20 cellular contexts compared by ENCODE assay signal in the genomic region with DNA sequence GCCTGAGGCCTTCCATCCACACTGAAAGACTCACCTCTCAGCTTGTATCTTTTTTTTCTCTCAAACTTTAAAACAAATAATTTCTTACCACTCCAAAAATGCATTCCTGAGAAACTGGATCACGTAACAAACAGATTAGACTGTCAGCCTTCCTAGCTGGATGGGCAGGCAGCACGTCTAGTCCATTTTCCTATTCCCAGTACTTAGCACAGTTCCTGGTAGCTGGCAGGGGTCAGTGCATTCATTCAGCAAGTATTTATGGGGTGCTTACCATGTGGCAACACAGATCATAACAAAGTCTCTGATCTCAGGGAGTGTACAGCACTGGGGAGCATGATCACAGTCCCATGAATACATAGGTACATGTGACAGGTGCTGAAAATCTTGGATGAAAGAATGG.
DNase-seq lines count a peak whose midpoint lies in the region; ATAC-seq and TF ChIP-seq lines count a peak whose summit lies in the region.
"Had no signal": no experiment of that assay in that cellular context is flagged by ENCODE, and none has a peak within 500 bp of the region (broad histone marks: within the 10 kb centered on the region; RNA-seq: fewer than 3 reads in every experiment).

No MANE protein-coding gene starts in this region.

- DNase-seq in cardiac septum (ENCODE audit: low spot score) (peak; percentile 15), left cardiac atrium (no peak), fibroblast of villous mesenchyme (ENCODE audit: low read depth) (peak; percentile 62), NOMO-1 treated with DMSO at 0.1 percent for 48 hours (lab: John Stamatoyannopoulos, UW; ENCODE audit: unreplicated experiment) (no peak), sciatic nerve (ENCODE audit: low spot score) (no peak), NCI-H2081 (lab: John Stamatoyannopoulos, UW) (no peak)
- DNase-seq: activated CD4-positive, CD25-positive, alpha-beta regulatory T cell; activated CD8-positive, alpha-beta T cell treated with anti-CD3 and anti-CD28 coated beads for 36 hours; activated effector memory CD4-positive, alpha-beta T cell treated with anti-CD3 and anti-CD28 coated beads, Interleukin-2, amount 50 U/mL, for 16 hours; effector CD4-positive, alpha-beta T cell; heart right ventricle; NCI-H1694; NCI-H2171 treated with DMSO at 0.1 percent for 48 hours; NCI-H526 treated with DMSO at 0.1 percent for 48 hours; nucleus accumbens; RPMI8226; stimulated activated CD4-positive, alpha-beta T cell treated with anti-CD3 and anti-CD28 coated beads, Interleukin-1b, Interleukin-23, amount 100 ng/mL, for 48 hours had no signal

- peaks cover 4% of the 10 kb centered on the region; the same call in 1 of the 2 replicates for H3K36me3 ChIP-seq in KOPT-K1 (ENCODE audit: insufficient read depth, low read length)
- H3K36me3 ChIP-seq: heart right ventricle had no signal

- peak overlapping the region; percentile 99 for H3K27ac ChIP-seq in KOPT-K1 (ENCODE audit: low read depth, low read length, poor library complexity, severe bottlenecking)

- ATAC-seq in left cardiac atrium = no peak
- ATAC-seq in sciatic nerve = no peak
- ATAC-seq in GM18909 (IDR thresholded peaks at IDR 0.05; ENCODE audit: poor library complexity, unreplicated experiment) = no peak
- ATAC-seq: activated CD8-positive, alpha-beta T cell treated with anti-CD3 and anti-CD28 coated beads for 36 hours; heart right ventricle had no signal

- H3K9me3 ChIP-seq in KOPT-K1 (ENCODE audit: insufficient read depth, low read length, poor library complexity, severe bottlenecking) = no peaks in the 10 kb centered on the region
- H3K9me3 ChIP-seq: heart right ventricle had no signal

- no peak overlapping the region for H3K4me3 ChIP-seq in fibroblast of villous mesenchyme (ENCODE audit: low read depth, low read length)
- H3K4me3 ChIP-seq: heart right ventricle, skin epidermis had no signal

- intact Hi-C loops in cardiac septum (cut with DNase I) = no loop called here
- intact Hi-C loops in left cardiac atrium (cut with DNase I) = no loop called here
- intact Hi-C loops in sciatic nerve (cut with DNase I) = no loop called here

- no peak for TF ChIP-seq CTCF in fibroblast of villous mesenchyme (IDR thresholded peaks at IDR 0.05; ENCODE audit: insufficient read depth, low read depth, low read length)

Comparison
In these comparisons a context has a peak if more than half of its experiments do, and no peak if none do; other contexts are left out.
1. DNase-seq: peak in cardiac septum (single experiment) and fibroblast of villous mesenchyme (single experiment); none in left cardiac atrium (single experiment), NOMO-1 treated with DMSO at 0.1 percent for 48 hours (single experiment), sciatic nerve (single experiment) and NCI-H2081 (0 of 2).